12 cellular contexts compared by ENCODE assay signal in the genomic region with DNA sequence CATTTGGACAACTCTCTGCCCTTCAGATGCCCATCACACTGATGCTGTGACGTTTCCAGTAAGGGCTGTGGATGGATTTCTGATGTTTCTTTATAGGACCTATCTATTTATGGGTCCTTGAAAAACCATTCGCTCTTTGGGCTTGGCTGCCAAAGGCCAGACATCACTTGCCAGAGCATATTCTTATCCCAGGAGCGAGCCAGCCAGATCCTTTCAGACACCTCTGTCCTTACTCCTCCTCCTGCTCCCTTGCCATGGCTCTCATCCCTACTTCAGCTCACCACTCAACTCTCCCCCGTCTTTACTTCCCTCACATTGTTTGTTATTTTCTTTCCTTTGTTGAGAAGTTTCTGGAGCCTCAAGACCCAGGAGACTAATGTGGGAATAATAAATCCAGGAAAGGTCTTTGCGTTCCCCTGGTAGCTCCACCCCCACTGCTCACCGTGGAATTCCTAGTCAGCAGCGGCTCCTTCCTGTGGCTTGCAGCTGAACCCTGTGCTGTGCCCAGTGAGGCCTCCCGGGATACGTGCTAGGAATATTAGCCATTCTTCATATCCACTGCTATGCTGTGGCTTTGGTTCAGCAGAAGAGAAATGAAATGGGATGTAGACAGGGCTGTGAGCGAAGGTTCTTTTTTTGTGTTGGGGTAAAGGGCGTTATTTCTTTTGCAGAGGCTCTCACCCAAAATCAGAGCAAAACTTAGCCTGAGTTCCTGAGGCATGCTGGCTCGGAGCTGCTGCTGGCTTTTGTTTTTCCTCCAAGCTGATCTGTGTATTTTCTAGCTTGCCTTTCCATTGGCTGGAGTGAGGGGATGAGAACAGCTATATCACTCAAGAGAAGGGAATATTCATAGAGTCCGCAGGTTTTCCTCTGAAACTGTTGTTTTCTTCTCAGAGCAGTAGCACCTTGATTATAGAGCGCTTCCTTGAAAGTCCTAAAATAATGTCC.
DNase-seq lines count a peak whose midpoint lies in the region; TF ChIP-seq lines count a peak whose summit lies in the region.
"Had no signal": no experiment of that assay in that cellular context is flagged by ENCODE, and none has a peak within 500 bp of the region (broad histone marks: within the 10 kb centered on the region; RNA-seq: fewer than 3 reads in every experiment).

No MANE protein-coding gene starts in this region.

- H3K36me3 Mint-ChIP-seq in glutamatergic neuron (ENCODE audit: unreplicated experiment), result no peaks in the 10 kb centered on the region
- no peaks in the 10 kb centered on the region for H3K36me3 Mint-ChIP-seq in activated T-cell treated with anti-CD3 and anti-CD28 coated beads, Interleukin-2, amount 50 U/mL, for 24 hours (ENCODE audit: low read depth)
- H3K36me3 Mint-ChIP-seq: activated naive CD8-positive, alpha-beta T cell had no signal

- TF ChIP-seq POLR2A in thyroid gland (IDR thresholded peaks at IDR 0.05), result no peak

- DNase-seq in amniotic epithelial cell (ENCODE audit: low read depth) (peak; percentile 52), glutamatergic neuron (peak; percentile 22), myocyte (ENCODE audit: low read depth) (peak; percentile 80), thyroid gland (peak; percentile 4 to 10), SKM-1 treated with dmso at 0.1 percent for 144 hours (lab: John Stamatoyannopoulos, UW; ENCODE audit: unreplicated experiment) (no peak), HEK293T (ENCODE audit: extremely low spot score) (no peak)
- DNase-seq in activated CD8-positive, alpha-beta memory T cell treated with anti-CD3 and anti-CD28 coated beads for 24 hours, result no peak
- DNase-seq in activated T-cell treated with anti-CD3 and anti-CD28 coated beads, Interleukin-2, amount 50 U/mL, for 24 hours, result no peak
- DNase-seq: stimulated activated CD4-positive, alpha-beta T cell treated with anti-CD3 and anti-CD28 coated beads, Interleukin-1b, Interleukin-23, amount 100 ng/mL, for 48 hours; SW 1271 had no signal

- 62 to 63% methylated on average over 14 of the region's 14 CpGs for WGBS in thyroid gland, 2 donors

- CTCF ChIA-PET in HEK293T (lab: Yijun Ruan, JAX), result no interaction called here

- no peak overlapping the region for H3K4me3 Mint-ChIP-seq in glutamatergic neuron (ENCODE audit: unreplicated experiment)
- H3K4me3 Mint-ChIP-seq in activated T-cell treated with anti-CD3 and anti-CD28 coated beads, Interleukin-2, amount 50 U/mL, for 24 hours, result no peak overlapping the region
- H3K4me3 Mint-ChIP-seq: activated naive CD8-positive, alpha-beta T cell had no signal

- POLR2A ChIA-PET in HEK293T (lab: Yijun Ruan, JAX), result no interaction called here

- H3K4me1 Mint-ChIP-seq in glutamatergic neuron (ENCODE audit: low read depth, unreplicated experiment), result peaks cover 5% of the 10 kb centered on the region
- H3K4me1 Mint-ChIP-seq in activated T-cell treated with anti-CD3 and anti-CD28 coated beads, Interleukin-2, amount 50 U/mL, for 24 hours (ENCODE audit: low read depth), result no peaks in the 10 kb centered on the region

- H3K27ac ChIP-seq in thyroid gland, result no peak overlapping the region
- H3K27ac ChIP-seq: epithelial cell of prostate had no signal

- H3K27me3 ChIP-seq in thyroid gland, result no peaks in the 10 kb centered on the region

- H3K9me3 Mint-ChIP-seq in glutamatergic neuron (ENCODE audit: unreplicated experiment), result no peaks in the 10 kb centered on the region
- H3K9me3 Mint-ChIP-seq in activated T-cell treated with anti-CD3 and anti-CD28 coated beads, Interleukin-2, amount 50 U/mL, for 24 hours, result no peaks in the 10 kb centered on the region

- intact Hi-C loops in thyroid gland (cut with DNase I), result no loop called here

- no peak overlapping the region for H3K4me3 ChIP-seq in thyroid gland (replicated peaks in 1 of 3)

- no peak overlapping the region for H3K27ac Mint-ChIP-seq in glutamatergic neuron (ENCODE audit: unreplicated experiment)
- H3K27ac Mint-ChIP-seq in activated T-cell treated with anti-CD3 and anti-CD28 coated beads, Interleukin-2, amount 50 U/mL, for 24 hours, result no peak overlapping the region
- H3K27ac Mint-ChIP-seq: activated naive CD8-positive, alpha-beta T cell had no signal

- TF ChIP-seq CTCF in glutamatergic neuron (IDR thresholded peaks at IDR 0.05; ENCODE audit: partially characterized antibody, unreplicated experiment) (no peak), thyroid gland (IDR thresholded peaks at IDR 0.05) (no peak)

- H3K36me3 ChIP-seq in thyroid gland, result no peaks in the 10 kb centered on the region

- no peaks in the 10 kb centered on the region for H3K27me3 Mint-ChIP-seq in glutamatergic neuron (ENCODE audit: unreplicated experiment)
- no peaks in the 10 kb centered on the region for H3K27me3 Mint-ChIP-seq in activated T-cell treated with anti-CD3 and anti-CD28 coated beads, Interleukin-2, amount 50 U/mL, for 24 hours

- H3K4me1 ChIP-seq in thyroid gland, result peaks cover 0 to 10% of the 10 kb centered on the region in 2 donors

- no peaks in the 10 kb centered on the region for H3K9me3 ChIP-seq in thyroid gland

TF ChIP-seq in HEK293T, 16 proteins besides CTCF, POLR2A, EP300 and RAD21:
- no peak for TF ChIP-seq SP1 (IDR thresholded peaks at IDR 0.05)
- no peak for TF ChIP-seq LEF1 (IDR thresholded peaks at IDR 0.05; ENCODE audit: borderline replicate concordance)
- no peak for TF ChIP-seq ZNF384 (IDR thresholded peaks at IDR 0.05)
- no peak for TF ChIP-seq L3MBTL2 (conservative IDR thresholded peaks at IDR 0.05)
- no peak for TF ChIP-seq HDGF (IDR thresholded peaks at IDR 0.05; ENCODE audit: borderline replicate concordance)

Comparison
In these comparisons a context has a peak if more than half of its experiments do, and no peak if none do; other contexts are left out.
1. DNase-seq: peak in amniotic epithelial cell (single experiment), glutamatergic neuron (single experiment), myocyte (single experiment) and thyroid gland (2 of 2); none in SKM-1 treated with dmso at 0.1 percent for 144 hours (single experiment), activated CD8-positive, alpha-beta memory T cell treated with anti-CD3 and anti-CD28 coated beads for 24 hours (single experiment), HEK293T (single experiment) and activated T-cell treated with anti-CD3 and anti-CD28 coated beads, Interleukin-2, amount 50 U/mL, for 24 hours (single experiment).